8 cellular contexts compared by ENCODE assay signal in genomic region chr9:109903515-109904138, GRCh38.
DNase-seq lines count a peak whose midpoint lies in the region; ATAC-seq and TF ChIP-seq lines count a peak whose summit lies in the region.

No MANE protein-coding gene starts in this region.

- peaks cover 2 to 14% (median 11%) of the 10 kb centered on the region in 3 donors for H3K4me1 Mint-ChIP-seq in T-cell

- TF ChIP-seq CTCF in AG04449 (IDR thresholded peaks at IDR 0.05; ENCODE audit: insufficient read depth, low read length, missing control alignments) (peak; percentile 72), GM13977 (IDR thresholded peaks at IDR 0.05; ENCODE audit: extremely low read depth, insufficient read depth, missing control alignments) (peak; percentile 79), hepatocyte (IDR thresholded peaks at IDR 0.05; ENCODE audit: poor library complexity) (peak; percentile 87)

- H3K4me2 ChIP-seq in hepatocyte: no peak overlapping the region

- POLR2A ChIA-PET in AG04449 (lab: Yijun Ruan, JAX): no interaction called here
- POLR2A ChIA-PET in T-cell (lab: Charles Lee): no interaction called here

- no peaks in the 10 kb centered on the region for H3K36me3 ChIP-seq in hepatocyte (replicated peaks; ENCODE audit: insufficient read depth, low read depth)

- in situ Hi-C loops in GM13977 (cut with MboI; ENCODE audit: low pct_unique_long_range_greater_than_20kb, low sequenced_read_pairs, unreplicated experiment): loop anchor here (5.0 to 10.0 kb wide), 2 partner anchors 71 to 249 kb away; no protein-coding TSS in a partner anchor

- CTCF ChIA-PET in AG04449 (lab: Yijun Ruan, JAX): interaction anchor here (0.6 to 10.5 kb wide), 56 partner anchors 9 to 329 kb away, joined by 3 to 142 read pairs (median 4); no protein-coding TSS in a partner anchor
- CTCF ChIA-PET in T-cell (lab: Charles Lee): interaction anchor here (0.6 to 3.0 kb wide), 12 partner anchors 9 to 314 kb away, joined by 3 to 42 read pairs (median 6); no protein-coding TSS in a partner anchor

- DNase-seq in AG04449 (ENCODE audit: low read depth, low spot score) (no peak), GM13977 (ENCODE audit: low spot score) (peak; percentile 55), NCI-H1048 (lab: John Stamatoyannopoulos, UW) (peak; percentile 11), T-cell (peak in 33 of 34 experiments; percentile 9 to 60 (median 42)), astrocyte of the hippocampus (ENCODE audit: low read depth, low spot score) (peak; percentile 82), hepatocyte (ENCODE audit: low spot score) (peak; percentile 87)
- peak; percentile 73 for DNase-seq in stimulated activated CD4-positive, alpha-beta T cell treated with anti-CD3 and anti-CD28 coated beads, Interleukin-15, amount 100 ng/mL, for 24 hours

- no peak overlapping the region for H3K4me3 ChIP-seq in AG04449 (ENCODE audit: low read depth, low read length)
- H3K4me3 ChIP-seq in hepatocyte: no peak overlapping the region

- H3K9me3 Mint-ChIP-seq in T-cell: no peaks in the 10 kb centered on the region

- no peaks in the 10 kb centered on the region for H3K79me2 ChIP-seq in hepatocyte

- ATAC-seq in T-cell (replicated peaks in 1 of 4) (peak; percentile 52 to 79 (median 66)), HG02840 (IDR thresholded peaks at IDR 0.05; ENCODE audit: low FRiP score, unreplicated experiment) (no peak)

- H3K4me3 Mint-ChIP-seq in T-cell: no peak overlapping the region

- peaks cover 2 to 5% of the 10 kb centered on the region in 2 donors for H3K27me3 Mint-ChIP-seq in T-cell

- H3K9me3 ChIP-seq in hepatocyte (ENCODE audit: low read depth): no peaks in the 10 kb centered on the region

- H3K36me3 Mint-ChIP-seq in T-cell: no peaks in the 10 kb centered on the region

- H3K9me2 ChIP-seq in hepatocyte (replicated peaks; ENCODE audit: insufficient read depth): no peaks in the 10 kb centered on the region

- no peak overlapping the region for H3K27ac ChIP-seq in hepatocyte

- no peak overlapping the region for H2AFZ ChIP-seq in hepatocyte

- 2% methylated on average over 2 of the region's 2 CpGs for WGBS in hepatocyte (ENCODE audit: low lambda C conversion rate, missing lambda C conversion rate)

- no peaks in the 10 kb centered on the region for H3K27me3 ChIP-seq in hepatocyte

- H4K20me1 ChIP-seq in hepatocyte (ENCODE audit: insufficient read depth, poor library complexity, severe bottlenecking): no peaks in the 10 kb centered on the region

- no peaks in the 10 kb centered on the region for H3K4me1 ChIP-seq in hepatocyte (ENCODE audit: insufficient read depth)

- no peak overlapping the region for H3K27ac Mint-ChIP-seq in T-cell
